22 cellular contexts compared by ENCODE assay signal in the genomic region with DNA sequence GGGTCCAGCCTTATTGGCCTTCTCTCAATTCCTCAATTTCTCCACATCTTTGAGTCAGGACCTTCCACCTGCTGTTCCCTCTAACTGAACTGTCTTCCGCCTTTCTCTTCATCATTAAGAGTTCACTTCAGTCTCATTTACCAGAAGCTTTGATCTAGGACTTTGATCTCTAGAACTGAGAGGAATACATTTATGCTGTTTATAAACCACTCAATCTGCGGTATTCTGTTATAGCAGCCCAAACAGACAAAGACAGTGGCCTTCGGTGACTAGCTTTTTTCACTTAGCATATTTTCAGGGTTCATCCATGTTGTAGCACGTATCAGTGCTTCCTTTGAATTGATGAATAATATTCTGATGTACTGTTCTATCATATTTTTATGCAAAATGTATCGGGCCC. TPM values are rescaled to one million over a fixed set of nuclear protein-coding genes. Genes with fewer than 3 reads are reported as not detected.
DNase-seq lines count a peak whose midpoint lies in the region; ATAC-seq and TF ChIP-seq lines count a peak whose summit lies in the region.
"Had no signal": no experiment of that assay in that cellular context is flagged by ENCODE, and none has a peak within 500 bp of the region (broad histone marks: within the 10 kb centered on the region; RNA-seq: fewer than 3 reads in every experiment).

No MANE protein-coding gene starts in this region.

- TF ChIP-seq CTCF in progenitor cell of endocrine pancreas (IDR thresholded peaks at IDR 0.05; ENCODE audit: unreplicated experiment): no peak

- H3K4me3 Mint-ChIP-seq in T-helper 2 cell treated with Interferon-gamma antibody and Interleukin-4, amounts not matched to agents 5 μg/mL and 100 μg/mL, for 36 hours: no peak overlapping the region
- no peak overlapping the region for H3K4me3 Mint-ChIP-seq in activated naive CD4-positive, alpha-beta T cell treated with anti-CD3 and anti-CD28 coated beads, Interleukin-2, amount 50 U/mL, for 24 hours
- no peak overlapping the region for H3K4me3 Mint-ChIP-seq in activated naive CD4-positive, alpha-beta T cell treated with anti-CD3 and anti-CD28 coated beads for 36 hours
- H3K4me3 Mint-ChIP-seq in T-cell: no peak overlapping the region
- no peak overlapping the region for H3K4me3 Mint-ChIP-seq in progenitor cell of endocrine pancreas (ENCODE audit: low read depth)
- H3K4me3 Mint-ChIP-seq: CD14-positive monocyte, IgD-negative memory B cell had no signal

- intact Hi-C loops in activated naive CD4-positive, alpha-beta T cell treated with anti-CD3 and anti-CD28 coated beads for 36 hours (cut with micrococcal nuclease): no loop called here

- peak; percentile 67 to 96 (median 70) for ATAC-seq in T-cell (replicated peaks in 1 of 4)
- ATAC-seq: HCT116 had no signal

- no peaks in the 10 kb centered on the region for H3K27me3 Mint-ChIP-seq in T-helper 2 cell treated with Interferon-gamma antibody and Interleukin-4, amounts not matched to agents 5 μg/mL and 100 μg/mL, for 36 hours (ENCODE audit: low read depth)
- no peaks in the 10 kb centered on the region for H3K27me3 Mint-ChIP-seq in activated naive CD4-positive, alpha-beta T cell treated with anti-CD3 and anti-CD28 coated beads, Interleukin-2, amount 50 U/mL, for 24 hours
- no peaks in the 10 kb centered on the region for H3K27me3 Mint-ChIP-seq in activated naive CD4-positive, alpha-beta T cell treated with anti-CD3 and anti-CD28 coated beads for 36 hours (ENCODE audit: low read depth)
- H3K27me3 Mint-ChIP-seq in T-cell (no peaks in the 10 kb centered on the region), progenitor cell of endocrine pancreas (no peaks in the 10 kb centered on the region)
- H3K27me3 Mint-ChIP-seq: IgD-negative memory B cell had no signal

- H3K27ac Mint-ChIP-seq in T-helper 2 cell treated with Interferon-gamma antibody and Interleukin-4, amounts not matched to agents 5 μg/mL and 100 μg/mL, for 36 hours: peak overlapping the region; percentile 11
- peak overlapping the region; percentile 30 for H3K27ac Mint-ChIP-seq in activated naive CD4-positive, alpha-beta T cell treated with anti-CD3 and anti-CD28 coated beads, Interleukin-2, amount 50 U/mL, for 24 hours
- no peak overlapping the region for H3K27ac Mint-ChIP-seq in activated naive CD4-positive, alpha-beta T cell treated with anti-CD3 and anti-CD28 coated beads for 36 hours
- H3K27ac Mint-ChIP-seq in T-cell (peak overlapping the region; percentile 4 to 5), progenitor cell of endocrine pancreas (no peak overlapping the region)
- H3K27ac Mint-ChIP-seq: IgD-negative memory B cell had no signal

- DNase-seq in T-helper 2 cell treated with Interferon-gamma antibody and Interleukin-4, amounts not matched to agents 5 μg/mL and 100 μg/mL, for 36 hours (ENCODE audit: low spot score): no peak
- no peak for DNase-seq in T-helper 2 cell
- no peak for DNase-seq in activated naive CD4-positive, alpha-beta T cell treated with anti-CD3 and anti-CD28 coated beads for 36 hours
- DNase-seq in T-cell: no peak
- no peak for DNase-seq in progenitor cell of endocrine pancreas (ENCODE audit: low spot score, unreplicated experiment)
- DNase-seq in SHP77 (lab: John Stamatoyannopoulos, UW): no peak
- DNase-seq in dedifferentiated amniotic fluid mesenchymal stem cell (ENCODE audit: extremely low spot score): no peak
- DNase-seq: 8988T, DMS153, GF-D8, GOT3, MM.1S, NCI-H1092 treated with DMSO at 0.1 percent for 48 hours, NCI-H146, NCI-H2029 treated with DMSO at 0.1 percent for 48 hours, NCI-H2171, NCI-H526, PC-9 had no signal

- H3K36me3 Mint-ChIP-seq in T-helper 2 cell treated with Interferon-gamma antibody and Interleukin-4, amounts not matched to agents 5 μg/mL and 100 μg/mL, for 36 hours (ENCODE audit: low read depth): peaks cover 5% of the 10 kb centered on the region
- peaks cover 5% of the 10 kb centered on the region for H3K36me3 Mint-ChIP-seq in activated naive CD4-positive, alpha-beta T cell treated with anti-CD3 and anti-CD28 coated beads, Interleukin-2, amount 50 U/mL, for 24 hours
- H3K36me3 Mint-ChIP-seq in activated naive CD4-positive, alpha-beta T cell treated with anti-CD3 and anti-CD28 coated beads for 36 hours (ENCODE audit: low read depth): peaks cover 10% of the 10 kb centered on the region
- peaks cover 26% of the 10 kb centered on the region for H3K36me3 Mint-ChIP-seq in T-cell
- peaks cover 3% of the 10 kb centered on the region for H3K36me3 Mint-ChIP-seq in progenitor cell of endocrine pancreas (ENCODE audit: insufficient read depth)
- H3K36me3 Mint-ChIP-seq: IgD-negative memory B cell had no signal

- CTCF ChIA-PET in activated naive CD4-positive, alpha-beta T cell treated with anti-CD3 and anti-CD28 coated beads for 36 hours (lab: Charles Lee): interaction anchor here (1.2 to 2.1 kb wide), 2 partner anchors 10 kb away, joined by 3 to 6 read pairs; partner anchors contain the start of gene CLPB
- CTCF ChIA-PET in T-cell (lab: Charles Lee): interaction anchor here (0.7 to 1.1 kb wide), 4 partner anchors 8 to 9 kb away, joined by 3 to 4 read pairs (median 4); no protein-coding TSS in a partner anchor

- no peaks in the 10 kb centered on the region for H3K9me3 Mint-ChIP-seq in T-helper 2 cell treated with Interferon-gamma antibody and Interleukin-4, amounts not matched to agents 5 μg/mL and 100 μg/mL, for 36 hours
- no peaks in the 10 kb centered on the region for H3K9me3 Mint-ChIP-seq in activated naive CD4-positive, alpha-beta T cell treated with anti-CD3 and anti-CD28 coated beads, Interleukin-2, amount 50 U/mL, for 24 hours
- no peaks in the 10 kb centered on the region for H3K9me3 Mint-ChIP-seq in activated naive CD4-positive, alpha-beta T cell treated with anti-CD3 and anti-CD28 coated beads for 36 hours
- H3K9me3 Mint-ChIP-seq in T-cell (no peaks in the 10 kb centered on the region), progenitor cell of endocrine pancreas (ENCODE audit: low read depth) (no peaks in the 10 kb centered on the region)
- H3K9me3 Mint-ChIP-seq: IgD-negative memory B cell had no signal

- POLR2A ChIA-PET in T-cell (lab: Charles Lee): interaction anchor here in 1 of 2 donors (0.7 kb wide), 1 partner anchor 8 kb away, joined by 3 read pairs; no protein-coding TSS in a partner anchor

- H3K4me1 Mint-ChIP-seq in T-helper 2 cell treated with Interferon-gamma antibody and Interleukin-4, amounts not matched to agents 5 μg/mL and 100 μg/mL, for 36 hours (ENCODE audit: low read depth): peaks cover 20% of the 10 kb centered on the region
- peaks cover 26% of the 10 kb centered on the region for H3K4me1 Mint-ChIP-seq in activated naive CD4-positive, alpha-beta T cell treated with anti-CD3 and anti-CD28 coated beads, Interleukin-2, amount 50 U/mL, for 24 hours
- peaks cover 24% of the 10 kb centered on the region for H3K4me1 Mint-ChIP-seq in activated naive CD4-positive, alpha-beta T cell treated with anti-CD3 and anti-CD28 coated beads for 36 hours (ENCODE audit: low read depth)
- H3K4me1 Mint-ChIP-seq in T-cell: peaks cover 26 to 37% (median 29%) of the 10 kb centered on the region in 3 donors
- H3K4me1 Mint-ChIP-seq in progenitor cell of endocrine pancreas (ENCODE audit: low read depth): peaks cover 9% of the 10 kb centered on the region

RNA-seq across cellular contexts. Expression of gene CLPB, which starts 10.5 kb away (rescaled TPM):
- total RNA-seq in activated naive CD4-positive, alpha-beta T cell treated with anti-CD3 and anti-CD28 coated beads for 36 hours: 10 to 100 TPM; 42.4 to 47.3 TPM
- total RNA-seq in T-cell: 10 to 100 TPM; 12.7 to 19.0 (median 18.3) TPM
- 19.5 and 21.1 TPM in 2 replicates for total RNA-seq in progenitor cell of endocrine pancreas

Comparison
In these comparisons a context has a peak if more than half of its experiments do, and no peak if none do; other contexts are left out.
1. H3K27ac Mint-ChIP-seq: peak in T-helper 2 cell treated with Interferon-gamma antibody and Interleukin-4, amounts not matched to agents 5 μg/mL and 100 μg/mL, for 36 hours (single experiment), activated naive CD4-positive, alpha-beta T cell treated with anti-CD3 and anti-CD28 coated beads, Interleukin-2, amount 50 U/mL, for 24 hours (single experiment) and T-cell (2 of 2); none in activated naive CD4-positive, alpha-beta T cell treated with anti-CD3 and anti-CD28 coated beads for 36 hours (single experiment) and progenitor cell of endocrine pancreas (single experiment).